Comparison of ENCODE assay signal across 16 cellular contexts in the genomic region with DNA sequence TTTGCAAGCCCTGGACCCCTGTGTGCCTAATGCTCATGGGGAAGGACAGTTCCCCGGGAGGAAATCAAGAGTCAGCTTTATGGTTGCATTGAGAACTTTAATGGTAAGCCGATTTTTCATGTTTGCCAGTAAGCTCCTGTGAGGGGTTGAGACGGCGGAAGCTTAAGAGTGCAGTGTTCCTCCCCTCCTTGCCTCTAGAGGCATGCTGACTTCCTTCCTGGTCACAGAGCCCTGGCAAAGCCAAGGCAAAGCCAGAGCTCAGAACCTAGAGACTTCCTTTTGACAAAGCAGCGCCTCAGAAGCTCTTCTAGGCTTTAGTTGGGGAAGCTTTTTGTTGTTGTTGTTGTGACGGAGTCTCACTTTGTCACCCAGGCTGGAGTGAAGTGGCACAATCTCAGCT. TPM values are rescaled to one million over a fixed set of nuclear protein-coding genes. Genes with fewer than 3 reads are reported as not detected.
DNase-seq lines count a peak whose midpoint lies in the region; ATAC-seq and TF ChIP-seq lines count a peak whose summit lies in the region.
"Had no signal": no experiment of that assay in that cellular context is flagged by ENCODE, and none has a peak within 500 bp of the region (broad histone marks: within the 10 kb centered on the region; RNA-seq: fewer than 3 reads in every experiment).

No MANE protein-coding gene starts in this region.

- H3K79me2 ChIP-seq in mesendoderm (ENCODE audit: control insufficient read depth, insufficient read depth, low read length), result no peaks in the 10 kb centered on the region

- CTCF ChIA-PET in HEK293T (lab: Yijun Ruan, JAX), result interaction anchor here (0.5 to 1.1 kb wide), 4 partner anchors 11 to 275 kb away, joined by 3 to 6 read pairs (median 3); no protein-coding TSS in a partner anchor
- CTCF ChIA-PET in activated CD4-positive, alpha-beta memory T cell treated with anti-CD3 and anti-CD28 coated beads, Interleukin-2, amount 10 ng/mL, durations not matched to agents 7 days and 5 days (lab: Charles Lee), result interaction anchor here (0.6 to 3.4 kb wide), 9 partner anchors 11 to 201 kb away, joined by 3 to 16 read pairs (median 5); partner anchors contain the start of gene RDM1

- no peak for TF ChIP-seq POLR2A in Peyer's patch (IDR thresholded peaks at IDR 0.05)

- H4K8ac ChIP-seq in mesendoderm (ENCODE audit: low read depth, low read length), result no peak overlapping the region

- ATAC-seq in GM18511 (IDR thresholded peaks at IDR 0.05; ENCODE audit: unreplicated experiment), result no peak
- ATAC-seq: gastrocnemius medialis had no signal

- H3K23ac ChIP-seq in mesendoderm (ENCODE audit: low read length), result no peak overlapping the region

- no peak overlapping the region for H3K27ac ChIP-seq in mesendoderm (ENCODE audit: low read depth, low read length)
- no peak overlapping the region for H3K27ac ChIP-seq in Peyer's patch
- H3K27ac ChIP-seq: gastrocnemius medialis, GM23248 had no signal

- H3K36me3 Mint-ChIP-seq in activated CD4-positive, alpha-beta T cell treated with anti-CD3 and anti-CD28 coated beads, Interleukin-2, amount 10 ng/mL, durations not matched to agents 24 days and 14 days (ENCODE audit: low read depth), result peaks cover 16% of the 10 kb centered on the region
- H3K36me3 Mint-ChIP-seq in activated CD4-positive, alpha-beta memory T cell treated with anti-CD3 and anti-CD28 coated beads, Interleukin-2, amount 10 ng/mL, durations not matched to agents 7 days and 5 days (ENCODE audit: low read depth), result peaks cover 44% of the 10 kb centered on the region
- H3K36me3 Mint-ChIP-seq: mesothelial cell of epicardium had no signal

- H3K9me3 ChIP-seq in Peyer's patch, result no peaks in the 10 kb centered on the region
- H3K9me3 ChIP-seq: gastrocnemius medialis had no signal

- WGBS in mesendoderm (ENCODE audit: extremely low coverage, insufficient coverage, low lambda C conversion rate), result no CpG with 5 or more reads among the region's 6 CpGs

- intact Hi-C loops in activated CD4-positive, alpha-beta T cell treated with anti-CD3 and anti-CD28 coated beads, Interleukin-2, amount 10 ng/mL, durations not matched to agents 24 days and 14 days (cut with micrococcal nuclease), result no loop called here

- H3K9me3 Mint-ChIP-seq in activated CD4-positive, alpha-beta T cell treated with anti-CD3 and anti-CD28 coated beads, Interleukin-2, amount 10 ng/mL, durations not matched to agents 24 days and 14 days, result no peaks in the 10 kb centered on the region
- H3K9me3 Mint-ChIP-seq in activated CD4-positive, alpha-beta memory T cell treated with anti-CD3 and anti-CD28 coated beads, Interleukin-2, amount 10 ng/mL, durations not matched to agents 7 days and 5 days, result no peaks in the 10 kb centered on the region
- H3K9me3 Mint-ChIP-seq: mesothelial cell of epicardium had no signal

- POLR2A ChIA-PET in HEK293T (lab: Yijun Ruan, JAX), result interaction anchor here (0.9 kb wide), 1 partner anchor 63 kb away, joined by 3 read pairs; the partner anchor contains the start of gene TAF15
- POLR2A ChIA-PET in activated CD4-positive, alpha-beta memory T cell treated with anti-CD3 and anti-CD28 coated beads, Interleukin-2, amount 10 ng/mL, durations not matched to agents 7 days and 5 days (lab: Charles Lee), result interaction anchor here (0.8 to 2.1 kb wide), 7 partner anchors 9 to 62 kb away, joined by 3 to 17 read pairs (median 5); partner anchors contain the start of genes CCL5, RDM1 and TAF15

- H3K18ac ChIP-seq in mesendoderm (ENCODE audit: low read length), result no peak overlapping the region

- H3K36me3 ChIP-seq in mesendoderm (ENCODE audit: control insufficient read depth, insufficient read depth, low read length) (no peaks in the 10 kb centered on the region), Peyer's patch (no peaks in the 10 kb centered on the region)
- H3K36me3 ChIP-seq: gastrocnemius medialis had no signal

- TF ChIP-seq CTCF in Peyer's patch (IDR thresholded peaks at IDR 0.05), result no peak

- H3K79me1 ChIP-seq in mesendoderm (ENCODE audit: low read length), result no peaks in the 10 kb centered on the region

- no peak overlapping the region for H4K5ac ChIP-seq in mesendoderm (ENCODE audit: low read length)

- no peak overlapping the region for H3K9ac ChIP-seq in mesendoderm (ENCODE audit: low read length)
- H3K9ac ChIP-seq: GM23248 had no signal

- H3K56ac ChIP-seq in mesendoderm (ENCODE audit: low read length), result no peak overlapping the region

- no peaks in the 10 kb centered on the region for H3K27me3 Mint-ChIP-seq in activated CD4-positive, alpha-beta T cell treated with anti-CD3 and anti-CD28 coated beads, Interleukin-2, amount 10 ng/mL, durations not matched to agents 24 days and 14 days
- H3K27me3 Mint-ChIP-seq in activated CD4-positive, alpha-beta memory T cell treated with anti-CD3 and anti-CD28 coated beads, Interleukin-2, amount 10 ng/mL, durations not matched to agents 7 days and 5 days, result no peaks in the 10 kb centered on the region

- no peak overlapping the region for H3K4ac ChIP-seq in mesendoderm (ENCODE audit: low read depth, low read length)

- H3K27me3 ChIP-seq in mesendoderm (ENCODE audit: insufficient read depth, low read length, poor library complexity) (no peaks in the 10 kb centered on the region), Peyer's patch (no peaks in the 10 kb centered on the region)
- H3K27me3 ChIP-seq: gastrocnemius medialis had no signal

- H3K4me1 ChIP-seq in mesendoderm (ENCODE audit: control insufficient read depth, low read depth, low read length), result no peaks in the 10 kb centered on the region
- H3K4me1 ChIP-seq in Peyer's patch, result peaks cover 0 to 4% (median 0%) of the 10 kb centered on the region in 4 donors
- H3K4me1 ChIP-seq: gastrocnemius medialis had no signal

- H3K4me1 Mint-ChIP-seq in activated CD4-positive, alpha-beta T cell treated with anti-CD3 and anti-CD28 coated beads, Interleukin-2, amount 10 ng/mL, durations not matched to agents 24 days and 14 days, result peaks cover 42% of the 10 kb centered on the region
- peaks cover 54% of the 10 kb centered on the region for H3K4me1 Mint-ChIP-seq in activated CD4-positive, alpha-beta memory T cell treated with anti-CD3 and anti-CD28 coated beads, Interleukin-2, amount 10 ng/mL, durations not matched to agents 7 days and 5 days

- no peak overlapping the region for H3K27ac Mint-ChIP-seq in activated CD4-positive, alpha-beta T cell treated with anti-CD3 and anti-CD28 coated beads, Interleukin-2, amount 10 ng/mL, durations not matched to agents 24 days and 14 days
- H3K27ac Mint-ChIP-seq in activated CD4-positive, alpha-beta memory T cell treated with anti-CD3 and anti-CD28 coated beads, Interleukin-2, amount 10 ng/mL, durations not matched to agents 7 days and 5 days, result peak overlapping the region; percentile 52
- H3K27ac Mint-ChIP-seq: mesothelial cell of epicardium had no signal

- no peak overlapping the region for H3K4me2 ChIP-seq in mesendoderm (ENCODE audit: low read length)

- H2BK5ac ChIP-seq in mesendoderm (ENCODE audit: low read length), result no peak overlapping the region

- no peak overlapping the region for H2BK15ac ChIP-seq in mesendoderm (replicated peaks; ENCODE audit: low read depth)

- no peak overlapping the region for H2BK120ac ChIP-seq in mesendoderm (ENCODE audit: low read depth, low read length)

- DNase-seq in activated CD4-positive, alpha-beta T cell treated with anti-CD3 and anti-CD28 coated beads, Interleukin-2, amount 10 ng/mL, durations not matched to agents 24 days and 14 days, result peak; percentile 82
- DNase-seq in activated CD4-positive, alpha-beta T cell treated with anti-CD3 and anti-CD28 coated beads, Interleukin-2, amount 50 U/mL, for 48 hours, result no peak
- peak; percentile 12 for DNase-seq in HEK293T (ENCODE audit: extremely low spot score)
- peak; percentile 35 for DNase-seq in activated CD4-positive, alpha-beta memory T cell treated with anti-CD3 and anti-CD28 coated beads, Interleukin-2, amount 10 ng/mL, durations not matched to agents 7 days and 5 days
- peak; percentile 70 for DNase-seq in mesendoderm
- no peak for DNase-seq in Peyer's patch
- DNase-seq in OCI-M2 (lab: John Stamatoyannopoulos, UW; ENCODE audit: unreplicated experiment), result no peak
- DNase-seq: gastrocnemius medialis, GF-D8, GM23248, Karpas-422, NCI-H446 had no signal

- H3K4me3 Mint-ChIP-seq in activated CD4-positive, alpha-beta T cell treated with anti-CD3 and anti-CD28 coated beads, Interleukin-2, amount 10 ng/mL, durations not matched to agents 24 days and 14 days, result no peak overlapping the region
- H3K4me3 Mint-ChIP-seq in activated CD4-positive, alpha-beta memory T cell treated with anti-CD3 and anti-CD28 coated beads, Interleukin-2, amount 10 ng/mL, durations not matched to agents 7 days and 5 days, result no peak overlapping the region
- H3K4me3 Mint-ChIP-seq: mesothelial cell of epicardium had no signal

- no peak overlapping the region for H3K4me3 ChIP-seq in mesendoderm (ENCODE audit: low read length)
- H3K4me3 ChIP-seq in Peyer's patch, result no peak overlapping the region
- H3K4me3 ChIP-seq: gastrocnemius medialis, GM23248 had no signal

- H2AK5ac ChIP-seq in mesendoderm (ENCODE audit: low read length), result no peak overlapping the region

TF ChIP-seq in HEK293T, 16 proteins besides CTCF, POLR2A, EP300 and RAD21 (continues in another document):
- no peak for TF ChIP-seq ZNF384 (IDR thresholded peaks at IDR 0.05)
- TF ChIP-seq LEF1 (IDR thresholded peaks at IDR 0.05; ENCODE audit: borderline replicate concordance), result no peak
- TF ChIP-seq HDGF (IDR thresholded peaks at IDR 0.05; ENCODE audit: borderline replicate concordance), result no peak
- TF ChIP-seq SP1 (IDR thresholded peaks at IDR 0.05), result no peak

RNA-seq across cellular contexts. Expression of gene HEATR9, which starts 2.7 kb away (rescaled TPM):
- 0.14 TPM in 1 of 2 replicates, not detected in the other for total RNA-seq in activated CD4-positive, alpha-beta T cell treated with anti-CD3 and anti-CD28 coated beads, Interleukin-2, amount 10 ng/mL, durations not matched to agents 24 days and 14 days
- total RNA-seq in activated CD4-positive, alpha-beta memory T cell treated with anti-CD3 and anti-CD28 coated beads, Interleukin-2, amount 10 ng/mL, durations not matched to agents 7 days and 5 days, result 1 to 10 TPM; 2.3 to 3.1 TPM
- polyA plus RNA-seq in mesendoderm (2013, experiment 1 of 2), result not detected
- polyA plus RNA-seq in mesendoderm (2013, experiment 2 of 2), result not detected
- total RNA-seq in Peyer's patch, result not detected
- total RNA-seq: gastrocnemius medialis, GM23248, mesothelial cell of epicardium, pulmonary artery endothelial cell, urinary bladder had no signal
- polyA plus RNA-seq: GM23248, urinary bladder had no signal

RNA-seq across cellular contexts. Expression of gene CCL5, which starts 8.7 kb away (rescaled TPM):
- total RNA-seq in activated CD4-positive, alpha-beta T cell treated with anti-CD3 and anti-CD28 coated beads, Interleukin-2, amount 10 ng/mL, durations not matched to agents 24 days and 14 days, result 19.6 and 20.7 TPM in 2 replicates
- total RNA-seq in activated CD4-positive, alpha-beta memory T cell treated with anti-CD3 and anti-CD28 coated beads, Interleukin-2, amount 10 ng/mL, durations not matched to agents 7 days and 5 days, result 100 to 1,000 TPM; 482 to 491 TPM
- not detected for polyA plus RNA-seq in mesendoderm (2013, experiment 1 of 2)
- not detected for polyA plus RNA-seq in mesendoderm (2013, experiment 2 of 2)
- total RNA-seq in Peyer's patch, result 10 to 100 TPM in 1 of 4 donors, 1 to 10 TPM in 3; 5.8 to 13.8 (median 9.2) TPM
- total RNA-seq: GM23248, mesothelial cell of epicardium had no signal
- polyA plus RNA-seq: GM23248 had no signal

RNA-seq across cellular contexts. Expression of gene RDM1, which starts 59.2 kb away (rescaled TPM):
- total RNA-seq in activated CD4-positive, alpha-beta T cell treated with anti-CD3 and anti-CD28 coated beads, Interleukin-2, amount 10 ng/mL, durations not matched to agents 24 days and 14 days, result 2.6 and 2.9 TPM in 2 replicates
- 10 to 100 TPM; 14.4 to 16.9 TPM for total RNA-seq in activated CD4-positive, alpha-beta memory T cell treated with anti-CD3 and anti-CD28 coated beads, Interleukin-2, amount 10 ng/mL, durations not matched to agents 7 days and 5 days
- 1.4 TPM for polyA plus RNA-seq in mesendoderm (2013, experiment 1 of 2)
- 1.5 TPM for polyA plus RNA-seq in mesendoderm (2013, experiment 2 of 2)
- 1 to 10 TPM in 1 of 4 donors, under 1 TPM in 1, not detected in 2; 0.88 to 1.9 TPM for total RNA-seq in Peyer's patch
- total RNA-seq: gastrocnemius medialis, GM23248 had no signal
- polyA plus RNA-seq: GM23248 had no signal

Comparison
In these comparisons a context has a peak if more than half of its experiments do, and no peak if none do; other contexts are left out.
1. DNase-seq: peak in activated CD4-positive, alpha-beta T cell treated with anti-CD3 and anti-CD28 coated beads, Interleukin-2, amount 10 ng/mL, durations not matched to agents 24 days and 14 days (single experiment), HEK293T (single experiment), activated CD4-positive, alpha-beta memory T cell treated with anti-CD3 and anti-CD28 coated beads, Interleukin-2, amount 10 ng/mL, durations not matched to agents 7 days and 5 days (single experiment) and mesendoderm (single experiment); none in activated CD4-positive, alpha-beta T cell treated with anti-CD3 and anti-CD28 coated beads, Interleukin-2, amount 50 U/mL, for 48 hours (0 of 2), Peyer's patch (0 of 3) and OCI-M2 (single experiment).
2. RNA of gene CCL5, which starts 8.7 kb away (total RNA-seq): 482 to 491 TPM in activated CD4-positive, alpha-beta memory T cell treated with anti-CD3 and anti-CD28 coated beads, Interleukin-2, amount 10 ng/mL, durations not matched to agents 7 days and 5 days; 19.6 to 20.7 TPM in activated CD4-positive, alpha-beta T cell treated with anti-CD3 and anti-CD28 coated beads, Interleukin-2, amount 10 ng/mL, durations not matched to agents 24 days and 14 days and 5.8 to 13.8 TPM in Peyer's patch; every median in the first group is over 10 times any median in the second.